In the genomic region with DNA sequence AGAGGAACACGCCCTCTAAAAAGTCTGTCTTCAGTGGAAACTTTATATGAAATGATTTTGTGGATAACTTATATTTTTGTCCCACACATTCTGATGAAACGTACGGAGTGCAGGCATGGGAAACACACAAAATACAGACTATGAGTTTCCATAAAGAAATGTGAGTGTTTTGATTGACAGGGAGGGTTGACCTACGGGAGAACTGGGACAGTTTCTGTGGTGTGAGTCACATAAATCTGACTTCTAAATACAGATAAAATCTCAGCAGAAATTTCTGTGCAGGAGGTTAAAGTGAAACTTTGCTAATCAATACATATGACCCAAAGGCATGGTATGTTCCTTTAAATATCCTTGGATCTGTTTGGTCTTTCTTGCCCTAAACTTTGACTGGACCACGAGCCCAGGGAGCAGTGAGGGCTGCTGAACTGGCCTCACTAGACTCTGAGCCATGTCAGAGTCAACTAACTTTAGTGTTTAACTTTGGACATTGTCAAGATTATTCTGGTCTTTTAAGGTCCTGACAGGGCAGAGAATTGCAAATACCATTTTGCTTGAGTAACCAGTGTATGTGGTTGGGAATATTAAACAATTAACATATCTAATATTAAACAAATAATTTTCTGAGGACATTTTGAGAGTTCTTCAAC, we compare ENCODE assay signal across 20 cellular contexts.
"Had no signal": no experiment of that assay in that cellular context is flagged by ENCODE, and none has a peak within 500 bp of the region (broad histone marks: within the 10 kb centered on the region; RNA-seq: fewer than 3 reads in every experiment).

No MANE protein-coding gene starts in this region.

- H3K4me1 Mint-ChIP-seq: immature natural killer cell; naive thymus-derived CD4-positive, alpha-beta T cell; stimulated activated memory B cell treated with anti-CD40 and anti-IgM and Interleukin-4, amounts not matched to agents 10 μg/mL and 1 μg/mL and 100 μg/mL, for 72 hours had no signal

- H3K4me3 Mint-ChIP-seq: dendritic cell treated with granulocyte-macrophage colony-stimulating factor and Interleukin-4, amounts not matched to agents 40 ng/mL and 50 ng/mL, for 4 days; effector memory CD8-positive, alpha-beta T cell; immature natural killer cell; naive thymus-derived CD4-positive, alpha-beta T cell; stimulated activated memory B cell treated with anti-CD40 and anti-IgM and Interleukin-4, amounts not matched to agents 10 μg/mL and 1 μg/mL and 100 μg/mL, for 72 hours; stimulated activated naive CD8-positive, alpha-beta T cell treated with anti-CD3 and anti-CD28 coated beads, Interleukin-15, Interleukin-2, amounts not matched to agents 100 ng/mL and 50 ng/mL, for 24 hours had no signal

- H3K36me3 Mint-ChIP-seq: immature natural killer cell; stimulated activated memory B cell treated with anti-CD40 and anti-IgM and Interleukin-4, amounts not matched to agents 10 μg/mL and 1 μg/mL and 100 μg/mL, for 72 hours had no signal

- ATAC-seq: effector memory CD8-positive, alpha-beta T cell; gastroesophageal sphincter; naive thymus-derived CD4-positive, alpha-beta T cell; psoas muscle; sciatic nerve; stimulated activated memory B cell treated with anti-CD40 and anti-IgM and Interleukin-4, amounts not matched to agents 10 μg/mL and 1 μg/mL and 100 μg/mL, for 72 hours had no signal

- H3K27me3 Mint-ChIP-seq: dendritic cell treated with granulocyte-macrophage colony-stimulating factor and Interleukin-4, amounts not matched to agents 40 ng/mL and 50 ng/mL, for 4 days; effector memory CD8-positive, alpha-beta T cell; naive thymus-derived CD4-positive, alpha-beta T cell; stimulated activated memory B cell treated with anti-CD40 and anti-IgM and Interleukin-4, amounts not matched to agents 10 μg/mL and 1 μg/mL and 100 μg/mL, for 72 hours; stimulated activated naive CD8-positive, alpha-beta T cell treated with anti-CD3 and anti-CD28 coated beads, Interleukin-15, Interleukin-2, amounts not matched to agents 100 ng/mL and 50 ng/mL, for 24 hours had no signal

- H3K9me3 Mint-ChIP-seq: dendritic cell treated with granulocyte-macrophage colony-stimulating factor and Interleukin-4, amounts not matched to agents 40 ng/mL and 50 ng/mL, for 4 days; stimulated activated memory B cell treated with anti-CD40 and anti-IgM and Interleukin-4, amounts not matched to agents 10 μg/mL and 1 μg/mL and 100 μg/mL, for 72 hours had no signal

- DNase-seq: effector memory CD8-positive, alpha-beta T cell; glutamatergic neuron; immature natural killer cell; kidney; mesendoderm; naive thymus-derived CD4-positive, alpha-beta T cell; psoas muscle; spleen; stimulated activated CD4-positive, alpha-beta T cell treated with anti-CD3 and anti-CD28 coated beads, Interleukin-15, amount 100 ng/mL, for 24 hours; stimulated activated CD4-positive, alpha-beta T cell treated with anti-CD3 and anti-CD28 coated beads, Interleukin-1b, Interleukin-23, amount 100 ng/mL, for 48 hours; stimulated activated CD4-positive, alpha-beta T cell treated with anti-CD3 and anti-CD28 coated beads, Interleukin-4, amount 100 ng/mL, for 24 hours; trophoblast cell had no signal

- H3K27ac Mint-ChIP-seq: dendritic cell treated with granulocyte-macrophage colony-stimulating factor and Interleukin-4, amounts not matched to agents 40 ng/mL and 50 ng/mL, for 4 days; effector memory CD8-positive, alpha-beta T cell; immature natural killer cell; naive thymus-derived CD4-positive, alpha-beta T cell; stimulated activated memory B cell treated with anti-CD40 and anti-IgM and Interleukin-4, amounts not matched to agents 10 μg/mL and 1 μg/mL and 100 μg/mL, for 72 hours; stimulated activated naive CD8-positive, alpha-beta T cell treated with anti-CD3 and anti-CD28 coated beads, Interleukin-15, Interleukin-2, amounts not matched to agents 100 ng/mL and 50 ng/mL, for 24 hours had no signal

- H3K27ac ChIP-seq: epithelial cell of prostate, esophagus muscularis mucosa, gastroesophageal sphincter, neutrophil, psoas muscle, spleen had no signal

- H3K36me3 ChIP-seq: esophagus muscularis mucosa, gastroesophageal sphincter, neutrophil, spleen had no signal

- H3K27me3 ChIP-seq: esophagus muscularis mucosa, gastroesophageal sphincter, neutrophil, spleen had no signal

- H3K4me3 ChIP-seq: esophagus muscularis mucosa, gastroesophageal sphincter, psoas muscle, spleen had no signal
